ENCODE assay signal across 2 cellular contexts in genomic region chr11:95577716-95578460, GRCh38.
TF ChIP-seq lines count a peak whose summit lies in the region.

No MANE protein-coding gene starts in this region.

TF ChIP-seq in liver, 16 proteins besides CTCF, POLR2A, EP300 and RAD21 (continued from another document):
- no peak for TF ChIP-seq FOXA1 (IDR thresholded peaks at IDR 0.05)
- TF ChIP-seq FOXA2 (IDR thresholded peaks at IDR 0.05): no peak
- no peak for TF ChIP-seq TAF1 (conservative IDR thresholded peaks at IDR 0.05)
- TF ChIP-seq SP1 (IDR thresholded peaks at IDR 0.05): no peak
- TF ChIP-seq REST (IDR thresholded peaks at IDR 0.05): no peak
- no peak for TF ChIP-seq MAX (IDR thresholded peaks at IDR 0.05)
- TF ChIP-seq EGR1 (IDR thresholded peaks at IDR 0.05; ENCODE audit: low read depth in 2 of 2): no peak
- no peak for TF ChIP-seq ZBTB33 (IDR thresholded peaks at IDR 0.05)

TF ChIP-seq in HepG2, 621 proteins besides CTCF, POLR2A, EP300 and RAD21 (continued from another document):
- TF ChIP-seq CEBPZ (IDR thresholded peaks at IDR 0.05; ENCODE audit: low read length) (no peak), ZNF816 (CRISPR knock-in tag; IDR thresholded peaks at IDR 0.05; ENCODE audit: borderline replicate concordance) (no peak), BHLHE40 (IDR thresholded peaks at IDR 0.05; ENCODE audit: low read length) (no peak), ATF5 (CRISPR knock-in tag; IDR thresholded peaks at IDR 0.05; ENCODE audit: low read depth) (no peak), REL (CRISPR knock-in tag; conservative IDR thresholded peaks at IDR 0.05) (no peak), ZNF235 (CRISPR knock-in tag; IDR thresholded peaks at IDR 0.05; ENCODE audit: borderline replicate concordance) (no peak), ZNF564 (CRISPR knock-in tag; IDR thresholded peaks at IDR 0.05) (no peak), ZNF33B (CRISPR knock-in tag; IDR thresholded peaks at IDR 0.05) (no peak), CBX1 (IDR thresholded peaks at IDR 0.05; ENCODE audit: low read depth) (no peak), PCBP1 (IDR thresholded peaks at IDR 0.05; ENCODE audit: borderline replicate concordance, low read depth, low read length) (no peak), THRA (CRISPR knock-in tag; IDR thresholded peaks at IDR 0.05; ENCODE audit: borderline replicate concordance) (no peak), HDAC1 (CRISPR knock-in tag; IDR thresholded peaks at IDR 0.05) (no peak), TBX2 (CRISPR knock-in tag; IDR thresholded peaks at IDR 0.05; ENCODE audit: borderline replicate concordance) (no peak), NFAT5 (CRISPR knock-in tag; IDR thresholded peaks at IDR 0.05) (no peak), ZFP36 (IDR thresholded peaks at IDR 0.05; ENCODE audit: borderline replicate concordance, low read depth, low read length, partially characterized antibody) (no peak), ZNF576 (CRISPR knock-in tag; IDR thresholded peaks at IDR 0.05) (no peak), ZNF550 (CRISPR knock-in tag; IDR thresholded peaks at IDR 0.05; ENCODE audit: borderline replicate concordance) (no peak), DNMT3B (CRISPR knock-in tag; conservative IDR thresholded peaks at IDR 0.05) (no peak)
